Comparison of ENCODE assay signal across 12 cellular contexts in the genomic region with DNA sequence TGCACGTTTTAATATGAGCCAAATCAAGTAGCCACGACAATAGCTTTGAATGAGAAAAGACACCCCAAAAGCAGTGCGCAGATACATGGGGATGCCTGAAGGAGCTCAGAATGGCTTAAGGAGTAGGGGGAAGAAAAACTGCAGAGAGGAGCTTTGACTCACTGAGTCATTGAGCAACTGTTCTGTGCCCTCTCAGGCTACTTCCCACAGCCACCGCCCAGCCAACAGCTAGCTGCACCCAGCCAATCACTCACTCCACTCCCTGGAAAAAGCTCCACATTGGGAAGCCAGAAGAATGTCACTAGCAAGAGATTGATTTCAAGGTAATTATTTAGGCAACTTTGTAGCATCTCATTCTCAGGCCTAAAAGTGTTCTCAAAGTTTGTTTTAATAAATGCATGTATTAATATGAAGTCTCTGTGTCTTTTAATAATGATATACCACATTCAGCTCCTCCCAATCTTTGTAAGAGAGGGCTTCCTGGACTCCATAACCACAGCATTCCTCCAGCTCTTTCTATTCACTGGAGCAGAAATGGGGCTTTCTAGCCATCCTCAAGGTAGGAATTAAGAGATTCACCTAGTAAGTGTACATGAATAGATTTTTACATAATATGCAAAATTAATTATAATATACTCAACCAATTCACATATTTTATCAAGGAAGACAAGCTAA. TPM values are rescaled to one million over a fixed set of nuclear protein-coding genes. Genes with fewer than 3 reads are reported as not detected.
DNase-seq lines count a peak whose midpoint lies in the region; ATAC-seq, FAIRE-seq and TF ChIP-seq lines count a peak whose summit lies in the region.
"Had no signal": no experiment of that assay in that cellular context is flagged by ENCODE, and none has a peak within 500 bp of the region (broad histone marks: within the 10 kb centered on the region; RNA-seq: fewer than 3 reads in every experiment).

No MANE protein-coding gene starts in this region.

- peaks cover 99% of the 10 kb centered on the region for H3K79me2 ChIP-seq in GM12878 (ENCODE audit: control insufficient read depth, insufficient read depth, low read length)

- no peak for TF ChIP-seq CTCF in GM12878 (IDR thresholded peaks at IDR 0.05 in 2 of 3, conservative IDR thresholded peaks at IDR 0.05 in 1 of 3; ENCODE audit: control insufficient read depth in 2 of 3, extremely low read depth in 1 of 3, insufficient read depth in 1 of 3, low read depth in 3 of 3, low read length in 3 of 3)

- SMC1A ChIA-PET in GM12878 (lab: Charles Lee; ENCODE audit: uncharacterized antibody, unreplicated experiment): interaction anchor here (0.9 to 18.3 kb wide), 9 partner anchors 9 to 442 kb away, joined by 3 to 292 read pairs (median 7); a partner anchor contains a TSS

- ATAC-seq in GM12878 (no peak), left lobe of liver (peak; percentile 66), HG02970 (IDR thresholded peaks at IDR 0.05; ENCODE audit: low FRiP score, unreplicated experiment) (no peak), HG03520 (IDR thresholded peaks at IDR 0.05; ENCODE audit: unreplicated experiment) (no peak)

- no peak overlapping the region; the same call in 1 of the 2 replicates for H3K9ac ChIP-seq in GM12878 (ENCODE audit: control insufficient read depth, insufficient read depth, low read length)

- DNase-seq in A172 (ENCODE audit: low spot score) (peak; percentile 68), LoVo (ENCODE audit: low spot score) (peak; percentile 16), GM12878 (ENCODE audit: low read depth, low spot score) (no peak), left lobe of liver (ENCODE audit: low spot score) (no peak), COR-L47 (lab: John Stamatoyannopoulos, UW) (no peak)
- DNase-seq in stimulated activated naive CD4-positive, alpha-beta T cell (lab: John Stamatoyannopoulos, UW): no peak
- DNase-seq: activated CD4-positive, alpha-beta T cell treated with anti-CD3 and anti-CD28 coated beads, Interleukin-2, amount 50 U/mL, for 4 hours; NCI-H510A treated with DMSO at 0.1 percent for 48 hours; ovary had no signal

- H3K27ac ChIP-seq in GM12878 (ENCODE audit: control insufficient read depth, insufficient read depth): peak overlapping the region; percentile 92
- H3K27ac ChIP-seq: ovary had no signal

- H3K4me1 ChIP-seq in GM12878 (ENCODE audit: control insufficient read depth, insufficient read depth, low read length): peaks cover 52% of the 10 kb centered on the region

- RAD21 ChIA-PET in GM12878 (lab: Charles Lee; ENCODE audit: unreplicated experiment): interaction anchor here (0.7 to 7.1 kb wide), 15 partner anchors 9 to 182 kb away, joined by 3 to 38 read pairs (median 5); a partner anchor contains a TSS

- POLR2A ChIA-PET in GM12878 (lab: Charles Lee): interaction anchor here (0.5 to 14.6 kb wide), 6 partner anchors 9 to 71 kb away, joined by 3 to 194 read pairs (median 6); a partner anchor contains a TSS

- no peak for TF ChIP-seq POLR2A in GM12878 (IDR thresholded peaks at IDR 0.05; ENCODE audit: low read depth, low read length)

- H3K36me3 ChIP-seq in GM12878 (ENCODE audit: control insufficient read depth in 2 of 2, insufficient read depth in 2 of 2, low read length in 1 of 2): peaks cover 14 to 15% of the 10 kb centered on the region in 2 experiments
- H3K36me3 ChIP-seq: ovary, suprapubic skin had no signal

- WGBS in GM12878 (ENCODE audit: insufficient coverage, insufficient replicate concordance, low lambda C conversion rate, missing lambda C conversion rate): 100% methylated on average over 4 of the region's 4 CpGs

- intact Hi-C loops in GM12878 (cut with micrococcal nuclease; ENCODE audit: unreplicated experiment): no loop called here

- TF ChIP-seq EP300 in GM12878 (IDR thresholded peaks at IDR 0.05; ENCODE audit: borderline replicate concordance in 1 of 2, control insufficient read depth in 1 of 2, low read depth in 2 of 2, low read length in 2 of 2): no peak

- no peak overlapping the region for H2AFZ ChIP-seq in GM12878 (ENCODE audit: control insufficient read depth, low read depth, low read length)

- peaks cover 22% of the 10 kb centered on the region for H3K9me3 ChIP-seq in GM12878 (replicated peaks; ENCODE audit: control insufficient read depth, insufficient read depth, low read length)
- H3K9me3 ChIP-seq: ovary, suprapubic skin had no signal

- CTCF ChIA-PET in GM12878 (lab: Yijun Ruan, JAX): interaction anchor here (0.9 to 3.7 kb wide), 11 partner anchors 9 to 247 kb away, joined by 3 to 29 read pairs (median 4); a partner anchor contains a TSS

- FAIRE-seq in GM12878 (lab: Jason Lieb, UNC): no peak

- peak overlapping the region; percentile 85 for H3K4me2 ChIP-seq in GM12878 (ENCODE audit: control insufficient read depth, insufficient read depth)

- TF ChIP-seq RAD21 in GM12878 (IDR thresholded peaks at IDR 0.05; ENCODE audit: insufficient read depth, low read depth, low read length): no peak

- in situ Hi-C loops in GM12878 (cut with MboI): loop anchor here (10.0 kb wide), 1 partner anchor 440 kb away; no protein-coding TSS in a partner anchor

- no TSS peak for BruUV-seq in GM12878 (replicated peaks; lab: Mats Ljungman, UMichigan)

- 0 out of 2 replicates have a peak overlapping the region, but pooled peaks have one; percentile 6 for H3K4me3 ChIP-seq in GM12878
- H3K4me3 ChIP-seq: ovary, suprapubic skin had no signal

- no peaks in the 10 kb centered on the region for H4K20me1 ChIP-seq in GM12878 (ENCODE audit: control insufficient read depth, insufficient read depth)

- H3K27me3 ChIP-seq in GM12878 (replicated peaks in 1 of 2; ENCODE audit: control insufficient read depth in 2 of 2, insufficient read depth in 2 of 2, low read length in 1 of 2): no peaks in the 10 kb centered on the region
- H3K27me3 ChIP-seq: ovary, suprapubic skin had no signal

TF ChIP-seq in GM12878, 131 proteins besides CTCF, POLR2A, EP300 and RAD21 (continues in another document):
- TF ChIP-seq, protein P1, sequence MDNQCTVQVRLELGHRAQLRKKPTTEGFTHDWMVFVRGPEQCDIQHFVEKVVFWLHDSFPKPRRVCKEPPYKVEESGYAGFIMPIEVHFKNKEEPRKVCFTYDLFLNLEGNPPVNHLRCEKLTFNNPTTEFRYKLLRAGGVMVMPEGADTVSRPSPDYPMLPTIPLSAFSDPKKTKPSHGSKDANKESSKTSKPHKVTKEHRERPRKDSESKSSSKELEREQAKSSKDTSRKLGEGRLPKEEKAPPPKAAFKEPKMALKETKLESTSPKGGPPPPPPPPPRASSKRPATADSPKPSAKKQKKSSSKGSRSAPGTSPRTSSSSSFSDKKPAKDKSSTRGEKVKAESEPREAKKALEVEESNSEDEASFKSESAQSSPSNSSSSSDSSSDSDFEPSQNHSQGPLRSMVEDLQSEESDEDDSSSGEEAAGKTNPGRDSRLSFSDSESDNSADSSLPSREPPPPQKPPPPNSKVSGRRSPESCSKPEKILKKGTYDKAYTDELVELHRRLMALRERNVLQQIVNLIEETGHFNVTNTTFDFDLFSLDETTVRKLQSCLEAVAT (IDR thresholded peaks at IDR 0.05): 0 out of 2 replicates have a peak, but pooled peaks have one; percentile 29
- TF ChIP-seq HCFC1 (IDR thresholded peaks at IDR 0.05; ENCODE audit: low read length): no peak
- no peak for TF ChIP-seq MTA2 (IDR thresholded peaks at IDR 0.05; ENCODE audit: low read depth)
- TF ChIP-seq, protein P2, sequence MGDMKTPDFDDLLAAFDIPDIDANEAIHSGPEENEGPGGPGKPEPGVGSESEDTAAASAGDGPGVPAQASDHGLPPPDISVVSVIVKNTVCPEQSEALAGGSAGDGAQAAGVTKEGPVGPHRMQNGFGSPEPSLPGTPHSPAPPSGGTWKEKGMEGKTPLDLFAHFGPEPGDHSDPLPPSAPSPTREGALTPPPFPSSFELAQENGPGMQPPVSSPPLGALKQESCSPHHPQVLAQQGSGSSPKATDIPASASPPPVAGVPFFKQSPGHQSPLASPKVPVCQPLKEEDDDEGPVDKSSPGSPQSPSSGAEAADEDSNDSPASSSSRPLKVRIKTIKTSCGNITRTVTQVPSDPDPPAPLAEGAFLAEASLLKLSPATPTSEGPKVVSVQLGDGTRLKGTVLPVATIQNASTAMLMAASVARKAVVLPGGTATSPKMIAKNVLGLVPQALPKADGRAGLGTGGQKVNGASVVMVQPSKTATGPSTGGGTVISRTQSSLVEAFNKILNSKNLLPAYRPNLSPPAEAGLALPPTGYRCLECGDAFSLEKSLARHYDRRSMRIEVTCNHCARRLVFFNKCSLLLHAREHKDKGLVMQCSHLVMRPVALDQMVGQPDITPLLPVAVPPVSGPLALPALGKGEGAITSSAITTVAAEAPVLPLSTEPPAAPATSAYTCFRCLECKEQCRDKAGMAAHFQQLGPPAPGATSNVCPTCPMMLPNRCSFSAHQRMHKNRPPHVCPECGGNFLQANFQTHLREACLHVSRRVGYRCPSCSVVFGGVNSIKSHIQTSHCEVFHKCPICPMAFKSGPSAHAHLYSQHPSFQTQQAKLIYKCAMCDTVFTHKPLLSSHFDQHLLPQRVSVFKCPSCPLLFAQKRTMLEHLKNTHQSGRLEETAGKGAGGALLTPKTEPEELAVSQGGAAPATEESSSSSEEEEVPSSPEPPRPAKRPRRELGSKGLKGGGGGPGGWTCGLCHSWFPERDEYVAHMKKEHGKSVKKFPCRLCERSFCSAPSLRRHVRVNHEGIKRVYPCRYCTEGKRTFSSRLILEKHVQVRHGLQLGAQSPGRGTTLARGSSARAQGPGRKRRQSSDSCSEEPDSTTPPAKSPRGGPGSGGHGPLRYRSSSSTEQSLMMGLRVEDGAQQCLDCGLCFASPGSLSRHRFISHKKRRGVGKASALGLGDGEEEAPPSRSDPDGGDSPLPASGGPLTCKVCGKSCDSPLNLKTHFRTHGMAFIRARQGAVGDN (IDR thresholded peaks at IDR 0.05): no peak
- no peak for TF ChIP-seq NFXL1 (IDR thresholded peaks at IDR 0.05; ENCODE audit: borderline replicate concordance)

RNA-seq across cellular contexts. Expression of a gene that starts 16.8 kb away (rescaled TPM):
- total RNA-seq in A172 (2014; rRNA removed; shearing (Covaris generic)): 29.0 and 43.7 TPM in 2 replicates
- total RNA-seq in GM12878 (2013; cell fraction: nucleolus; rRNA removed): 55.2 and 55.7 TPM in 2 replicates
- total RNA-seq in GM12878 (2014; rRNA removed): 37.7 and 38.4 TPM in 2 replicates
- 33.3 and 34.9 TPM in 2 replicates for total RNA-seq in GM12878 (2014; rRNA removed; fragmentation: Illumina TruSeq; extraction: Trizol)
- 27.6 and 27.7 TPM in 2 replicates for total RNA-seq in GM12878 (2021)
- 12.1 TPM for polyA plus RNA-seq in GM12878 (2011; ENCODE audit: low read depth)
- polyA plus RNA-seq in GM12878 (2011; rRNA removed): 32.3 and 36.7 TPM in 2 replicates
- polyA plus RNA-seq in GM12878 (2011; cell fraction: cytosol; rRNA removed): 54.2 and 57.2 TPM in 2 replicates
- 39.7 and 50.3 TPM in 2 replicates for polyA plus RNA-seq in GM12878 (2011; cell fraction: nucleus; rRNA removed)
- 17.1 and 20.4 TPM in 2 replicates for polyA plus RNA-seq in GM12878 (2012)
- 26.9 and 27.4 TPM in 2 replicates for polyA plus RNA-seq in GM12878 (2014; fragmentation: Illumina TruSeq; extraction: Trizol)
- polyA plus RNA-seq in GM12878 (2014; fragmentation: Nextera tagmentation; extraction: Ambion mirVana): 10 to 100 TPM; 20.3 to 32.1 TPM
- polyA plus RNA-seq in GM12878 (2014; rRNA removed): 22.9 and 27.3 TPM in 2 replicates
- polyA plus RNA-seq in GM12878 (2016; fragmentation: Nextera tagmentation; extraction: Ambion mirVana): 10 to 100 TPM; 27.7 to 28.0 TPM
- 84.4 and 93.6 TPM in 2 replicates for polyA minus RNA-seq in GM12878 (2011; rRNA and poly(A)+ RNA removed)
- 18.3 and 20.3 TPM in 2 replicates for polyA minus RNA-seq in GM12878 (2011; cell fraction: cytosol; rRNA and poly(A)+ RNA removed)
- polyA minus RNA-seq in GM12878 (2011; cell fraction: nucleus; rRNA and poly(A)+ RNA removed): 60.7 and 101 TPM in 2 replicates
- 7.4 TPM for total RNA-seq in left lobe of liver

Comparison
In these comparisons a context has a peak if more than half of its experiments do, and no peak if none do; other contexts are left out.
1. DNase-seq: peak in A172 (single experiment) and LoVo (single experiment); none in GM12878 (single experiment), left lobe of liver (single experiment), COR-L47 (single experiment) and stimulated activated naive CD4-positive, alpha-beta T cell (0 of 6).